Comparison of ENCODE assay signal across 22 cellular contexts in the genomic region with DNA sequence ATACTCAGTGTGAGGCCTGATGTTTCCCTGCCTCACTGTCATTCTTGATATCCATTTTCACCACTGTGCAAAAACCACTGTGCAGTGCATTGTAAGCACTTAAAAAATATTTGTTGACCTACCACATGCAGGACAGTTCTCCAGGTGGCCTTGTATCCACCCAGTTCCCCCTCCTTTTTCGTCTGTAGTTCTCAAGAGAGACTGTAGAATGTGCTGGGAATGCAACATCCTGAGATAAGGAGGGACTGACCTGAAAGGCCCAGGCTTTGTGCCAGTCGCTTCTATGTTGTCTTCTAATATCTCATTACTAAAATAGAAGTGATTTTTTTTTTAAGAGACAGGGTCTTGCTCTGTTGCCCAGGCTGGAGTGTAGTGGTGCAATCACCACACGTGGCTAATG.
DNase-seq lines count a peak whose midpoint lies in the region; ATAC-seq and TF ChIP-seq lines count a peak whose summit lies in the region.
"Had no signal": no experiment of that assay in that cellular context is flagged by ENCODE, and none has a peak within 500 bp of the region (broad histone marks: within the 10 kb centered on the region; RNA-seq: fewer than 3 reads in every experiment).

No MANE protein-coding gene starts in this region.

- in situ Hi-C loops in astrocyte of the spinal cord (cut with HindIII; ENCODE audit: low sequenced_read_pairs): no loop called here

- H3K4me3 ChIP-seq in astrocyte of the spinal cord (ENCODE audit: low read depth, low read length) (no peak overlapping the region), tibial artery (no peak overlapping the region)
- H3K4me3 ChIP-seq: BLaER1, GM12878 had no signal

- intact Hi-C loops in tibial artery (cut with DNase I; ENCODE audit: low total_unique reads): no loop called here

- H3K27me3 ChIP-seq in tibial artery: no peaks in the 10 kb centered on the region
- H3K27me3 ChIP-seq: BLaER1 had no signal

- peak overlapping the region; percentile 86 to 87 for H3K27ac ChIP-seq in tibial artery
- H3K27ac ChIP-seq: BLaER1 had no signal

- ATAC-seq in GM21447 (IDR thresholded peaks at IDR 0.05; ENCODE audit: unreplicated experiment) (no peak), GM21526 (IDR thresholded peaks at IDR 0.05; ENCODE audit: low FRiP score, unreplicated experiment) (no peak)
- ATAC-seq: CD8-positive, alpha-beta T cell; GM12878; HCT116; HepG2 had no signal

- peak; percentile 24 for DNase-seq in astrocyte of the spinal cord (ENCODE audit: low read depth, low spot score)
- DNase-seq in tibial artery: no peak
- DNase-seq in CD1c-positive myeloid dendritic cell (ENCODE audit: extremely low spot score): no peak
- DNase-seq in stimulated activated CD8-positive, alpha-beta memory T cell treated with anti-CD3 and anti-CD28 coated beads, Interleukin-4, amount 100 ng/mL, for 48 hours: no peak
- DNase-seq: 8988T; Calu3; CD8-positive, alpha-beta T cell; DMS53; DND-41; EL; GOT3; H7; HFFc6 had no signal

- no peak for TF ChIP-seq CTCF in astrocyte of the spinal cord (IDR thresholded peaks at IDR 0.05; ENCODE audit: low read depth, low read length)
- no peak for TF ChIP-seq CTCF in nephron (IDR thresholded peaks at IDR 0.05; ENCODE audit: unreplicated experiment in 3 of 3)
- TF ChIP-seq CTCF in tibial artery (IDR thresholded peaks at IDR 0.05): no peak

- H3K36me3 Mint-ChIP-seq in nephron (ENCODE audit: low read depth): no peaks in the 10 kb centered on the region
- H3K36me3 Mint-ChIP-seq: CD14-positive monocyte; CD8-positive, alpha-beta T cell; IgD-negative memory B cell had no signal

- H3K4me3 Mint-ChIP-seq in nephron: no peak overlapping the region
- H3K4me3 Mint-ChIP-seq: CD14-positive monocyte; CD8-positive, alpha-beta T cell; HFFc6; IgD-negative memory B cell had no signal

- H3K27ac Mint-ChIP-seq in nephron: peak overlapping the region; percentile 58 to 62 (median 61)
- H3K27ac Mint-ChIP-seq: CD8-positive, alpha-beta T cell; HFFc6; IgD-negative memory B cell had no signal

- no peaks in the 10 kb centered on the region for H3K27me3 Mint-ChIP-seq in nephron (ENCODE audit: low read depth)

- H3K9me3 Mint-ChIP-seq in nephron: no peaks in the 10 kb centered on the region
- H3K9me3 Mint-ChIP-seq: CD8-positive, alpha-beta T cell; HFFc6; IgD-negative memory B cell had no signal

- H3K4me1 Mint-ChIP-seq in nephron: peaks cover 5% of the 10 kb centered on the region
- H3K4me1 Mint-ChIP-seq: CD14-positive monocyte, IgD-negative memory B cell had no signal

- H3K4me1 ChIP-seq in tibial artery: peaks cover 7 to 77% (median 16%) of the 10 kb centered on the region in 4 donors
- H3K4me1 ChIP-seq: BLaER1 had no signal

- no peaks in the 10 kb centered on the region for H3K36me3 ChIP-seq in tibial artery
- H3K36me3 ChIP-seq: BLaER1 had no signal

- H3K9me3 ChIP-seq in tibial artery: no peaks in the 10 kb centered on the region
- H3K9me3 ChIP-seq: BLaER1 had no signal
